In the genomic region with DNA sequence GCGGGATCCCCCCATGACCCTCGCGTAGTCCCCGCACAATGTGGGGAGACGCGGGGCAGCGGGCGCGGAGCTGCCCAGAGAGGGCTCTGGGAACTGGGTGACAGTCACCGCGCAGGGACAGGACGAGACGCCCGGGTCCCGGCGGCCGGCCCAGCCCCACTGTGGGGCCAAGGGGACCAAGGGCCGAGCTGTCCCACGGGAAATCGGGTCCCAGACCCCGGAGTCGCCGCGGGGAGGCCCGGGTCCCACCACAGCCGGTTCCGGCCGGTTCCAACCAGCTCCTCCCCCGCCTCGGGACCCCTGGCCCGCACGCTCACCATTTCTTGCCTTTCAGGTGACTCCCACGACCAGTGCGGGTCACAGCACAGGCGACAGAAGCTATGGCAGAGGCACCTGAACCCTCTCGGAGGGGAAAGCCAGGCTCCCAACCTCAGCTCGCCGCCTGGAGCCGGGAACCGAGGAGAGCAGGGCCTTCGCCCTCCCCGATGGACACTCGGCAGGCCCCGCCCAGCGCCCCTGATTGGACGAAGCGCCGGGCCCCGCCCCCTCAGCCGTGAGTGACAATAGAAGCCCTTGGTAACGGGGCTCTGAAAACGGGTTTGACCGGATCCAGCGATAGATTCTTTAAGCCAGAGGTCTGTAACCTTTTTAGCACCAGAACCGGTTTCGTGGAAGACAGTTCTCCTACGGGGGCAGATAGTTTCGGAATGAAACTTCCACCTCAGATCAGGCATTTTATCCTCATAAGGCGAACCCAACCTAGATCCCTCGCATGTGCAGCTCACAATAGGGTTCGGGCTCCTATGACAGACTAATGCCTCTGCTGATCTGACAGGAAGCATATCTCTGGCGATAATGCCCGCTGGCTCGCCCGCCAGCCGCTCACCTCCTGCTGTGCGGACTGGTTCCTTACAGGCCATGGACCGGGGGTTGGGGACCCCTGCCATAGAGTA, we compare ENCODE assay signal across 8 cellular contexts. TPM values are rescaled to one million over a fixed set of nuclear protein-coding genes. Genes with fewer than 3 reads are reported as not detected.
DNase-seq lines count a peak whose midpoint lies in the region; ATAC-seq lines count a peak whose summit lies in the region.

ZNF433 (minus strand) TSS at position 460 of the 953 bp plus-strand sequence; CDS start at position 320, 140 bp downstream.

- H3K27me3 Mint-ChIP-seq in dendritic cell treated with granulocyte-macrophage colony-stimulating factor and Interleukin-4, amounts not matched to agents 40 ng/mL and 50 ng/mL, for 4 days = peaks cover 9% of the 10 kb centered on the region

- intact Hi-C loops in dendritic cell treated with granulocyte-macrophage colony-stimulating factor and Interleukin-4, amounts not matched to agents 40 ng/mL and 50 ng/mL, for 4 days (cut with micrococcal nuclease) = loop anchor here (1.0 to 2.0 kb wide), 2 partner anchors 17 to 29 kb away; partner anchors contain the start of genes ZNF844 and ZNF878
- intact Hi-C loops in left colon (cut with DNase I, micrococcal nuclease) = no loop called here

- H3K27ac Mint-ChIP-seq in dendritic cell treated with granulocyte-macrophage colony-stimulating factor and Interleukin-4, amounts not matched to agents 40 ng/mL and 50 ng/mL, for 4 days = peak within 1 kb of the TSS; percentile 87

- ATAC-seq in HG02763 (IDR thresholded peaks at IDR 0.05; ENCODE audit: unreplicated experiment) (peak; percentile 94), left colon (peak; percentile 100), GM18519 (IDR thresholded peaks at IDR 0.05; ENCODE audit: low FRiP score, unreplicated experiment) (no peak)

- peaks cover 26% of the 10 kb centered on the region for H3K4me1 Mint-ChIP-seq in dendritic cell treated with granulocyte-macrophage colony-stimulating factor and Interleukin-4, amounts not matched to agents 40 ng/mL and 50 ng/mL, for 4 days (ENCODE audit: low read depth)

- peak within 1 kb of the TSS; percentile 65; the same call in 1 of the 2 replicates for H3K4me3 ChIP-seq in GM08714 (ENCODE audit: low read length)

- DNase-seq in NCI-H446 (lab: John Stamatoyannopoulos, UW) = peak; percentile 30 to 64
- DNase-seq in activated CD4-positive, alpha-beta T cell treated with anti-CD3 and anti-CD28 coated beads, Interleukin-2, amount 50 U/mL, for 24 hours (ENCODE audit: low read depth in 1 of 2, low spot score in 1 of 2) = peak; percentile 35 to 59
- DNase-seq in left colon = peak; percentile 95 to 99
- peak; percentile 49 to 62 for DNase-seq in stimulated activated CD4-positive, alpha-beta T cell treated with anti-CD3 and anti-CD28 coated beads, Interleukin-15, amount 100 ng/mL, for 48 hours (ENCODE audit: low read depth in 2 of 2)

- H3K36me3 Mint-ChIP-seq in dendritic cell treated with granulocyte-macrophage colony-stimulating factor and Interleukin-4, amounts not matched to agents 40 ng/mL and 50 ng/mL, for 4 days (ENCODE audit: low read depth) = peaks cover 26% of the 10 kb centered on the region

- H3K9me3 Mint-ChIP-seq in dendritic cell treated with granulocyte-macrophage colony-stimulating factor and Interleukin-4, amounts not matched to agents 40 ng/mL and 50 ng/mL, for 4 days = no peaks in the 10 kb centered on the region

- H3K4me3 Mint-ChIP-seq in dendritic cell treated with granulocyte-macrophage colony-stimulating factor and Interleukin-4, amounts not matched to agents 40 ng/mL and 50 ng/mL, for 4 days = peak within 1 kb of the TSS; percentile 96

RNA-seq across cellular contexts. Expression of gene ZNF433, which starts in this region (rescaled TPM):
- 1 to 10 TPM; 2.3 to 2.7 TPM for total RNA-seq in left colon

Comparison
In these comparisons a context has a peak if more than half of its experiments do, and no peak if none do; other contexts are left out.
1. DNase-seq: peak in every context shown above with its lines; median percentile 97 in left colon; 56 in stimulated activated CD4-positive, alpha-beta T cell treated with anti-CD3 and anti-CD28 coated beads, Interleukin-15, amount 100 ng/mL, for 48 hours; 47 in NCI-H446; 47 in activated CD4-positive, alpha-beta T cell treated with anti-CD3 and anti-CD28 coated beads, Interleukin-2, amount 50 U/mL, for 24 hours.